Comparison of ENCODE assay signal across 1 cellular context in genomic region chr16:13322357-13322756, GRCh38.
TF ChIP-seq lines count a peak whose summit lies in the region.

No MANE protein-coding gene starts in this region.

TF ChIP-seq in WTC11, 78 proteins besides CTCF, POLR2A, EP300 and RAD21:
- no peak for TF ChIP-seq E2F1 (CRISPR knock-in tag; IDR thresholded peaks at IDR 0.05)
- TF ChIP-seq PRRX2 (CRISPR knock-in tag; IDR thresholded peaks at IDR 0.05), result no peak
- TF ChIP-seq ARID4B (CRISPR knock-in tag; IDR thresholded peaks at IDR 0.05; ENCODE audit: borderline replicate concordance), result no peak
- TF ChIP-seq ZNF219 (CRISPR knock-in tag; IDR thresholded peaks at IDR 0.05; ENCODE audit: borderline replicate concordance), result no peak
- TF ChIP-seq ZNF512 (CRISPR knock-in tag; IDR thresholded peaks at IDR 0.05; ENCODE audit: borderline replicate concordance), result no peak
- no peak for TF ChIP-seq AR (CRISPR knock-in tag; IDR thresholded peaks at IDR 0.05)
- TF ChIP-seq ZNF317 (CRISPR knock-in tag; IDR thresholded peaks at IDR 0.05; ENCODE audit: borderline replicate concordance, low read depth), result no peak
- TF ChIP-seq TEAD4 (CRISPR knock-in tag; IDR thresholded peaks at IDR 0.05), result no peak
- no peak for TF ChIP-seq IRF1 (CRISPR knock-in tag; IDR thresholded peaks at IDR 0.05)
- TF ChIP-seq ZNF425 (CRISPR knock-in tag; conservative IDR thresholded peaks at IDR 0.05), result no peak
- no peak for TF ChIP-seq JUN (CRISPR knock-in tag; IDR thresholded peaks at IDR 0.05)
